7 cellular contexts compared by ENCODE assay signal in genomic region chr10:126905776-126906703, GRCh38. TPM values are rescaled to one million over a fixed set of nuclear protein-coding genes. Genes with fewer than 3 reads are reported as not detected.
DNase-seq lines count a peak whose midpoint lies in the region; ATAC-seq, FAIRE-seq and TF ChIP-seq lines count a peak whose summit lies in the region.

No MANE protein-coding gene starts in this region.

- H3K4me3 ChIP-seq in cardiac fibroblast (replicated peaks in 1 of 2; ENCODE audit: low read depth in 2 of 2, low read length in 2 of 2) (peak overlapping the region; percentile 77 to 78), suprapubic skin (peak overlapping the region; percentile 97)

- no peak for FAIRE-seq in HTR-8/SVneo (lab: Jason Lieb, UNC)

- TF ChIP-seq POLR2A in suprapubic skin (IDR thresholded peaks at IDR 0.05): no peak

- no peaks in the 10 kb centered on the region for H3K9me3 ChIP-seq in suprapubic skin

- H3K27me3 ChIP-seq in suprapubic skin: no peaks in the 10 kb centered on the region

- peak overlapping the region; percentile 90 for H3K27ac ChIP-seq in suprapubic skin

- H3K4me1 ChIP-seq in suprapubic skin: peaks cover 72% of the 10 kb centered on the region

- DNase-seq in HuH-7.5 (ENCODE audit: low spot score) (peak; percentile 57), cardiac fibroblast (ENCODE audit: low read depth in 2 of 2) (peak; percentile 33 to 35), left colon (peak in 1 of 2 donors; percentile 47), suprapubic skin (ENCODE audit: low spot score in 2 of 2) (peak; percentile 78 to 82), GM19238 (ENCODE audit: insufficient read length, low spot score) (no peak), HTR-8/SVneo (ENCODE audit: insufficient read length, low spot score) (no peak)

- no peak for TF ChIP-seq CTCF in cardiac fibroblast (IDR thresholded peaks at IDR 0.05; ENCODE audit: low read depth, low read length)
- TF ChIP-seq CTCF in suprapubic skin (IDR thresholded peaks at IDR 0.05): no peak

- whole genome bisulfite sequencing in suprapubic skin: 19% methylated on average over 16 of the region's 84 CpGs

- TF ChIP-seq EP300 in suprapubic skin (IDR thresholded peaks at IDR 0.05): no peak

- no peaks in the 10 kb centered on the region for H3K36me3 ChIP-seq in suprapubic skin

- intact Hi-C loops in left colon (cut with DNase I, micrococcal nuclease): no loop called here

- peak; percentile 57 for ATAC-seq in left colon
- ATAC-seq in HG02798 (IDR thresholded peaks at IDR 0.05; ENCODE audit: poor library complexity, unreplicated experiment): no peak

RNA-seq across cellular contexts. Expression of gene DOCK1, which starts 0.8 kb away (rescaled TPM):
- total RNA-seq in left colon (10 to 100 TPM; 64.0 to 65.8 TPM), suprapubic skin (100 to 1,000 TPM in 1 of 4 donors, 10 to 100 TPM in 3; 60.6 to 136 (median 92.7) TPM)

Comparison
In these comparisons a context has a peak if more than half of its experiments do, and no peak if none do; other contexts are left out.
1. DNase-seq: peak in HuH-7.5 (single experiment), cardiac fibroblast (2 of 2) and suprapubic skin (2 of 2); none in GM19238 (single experiment) and HTR-8/SVneo (single experiment).